In the genomic region with DNA sequence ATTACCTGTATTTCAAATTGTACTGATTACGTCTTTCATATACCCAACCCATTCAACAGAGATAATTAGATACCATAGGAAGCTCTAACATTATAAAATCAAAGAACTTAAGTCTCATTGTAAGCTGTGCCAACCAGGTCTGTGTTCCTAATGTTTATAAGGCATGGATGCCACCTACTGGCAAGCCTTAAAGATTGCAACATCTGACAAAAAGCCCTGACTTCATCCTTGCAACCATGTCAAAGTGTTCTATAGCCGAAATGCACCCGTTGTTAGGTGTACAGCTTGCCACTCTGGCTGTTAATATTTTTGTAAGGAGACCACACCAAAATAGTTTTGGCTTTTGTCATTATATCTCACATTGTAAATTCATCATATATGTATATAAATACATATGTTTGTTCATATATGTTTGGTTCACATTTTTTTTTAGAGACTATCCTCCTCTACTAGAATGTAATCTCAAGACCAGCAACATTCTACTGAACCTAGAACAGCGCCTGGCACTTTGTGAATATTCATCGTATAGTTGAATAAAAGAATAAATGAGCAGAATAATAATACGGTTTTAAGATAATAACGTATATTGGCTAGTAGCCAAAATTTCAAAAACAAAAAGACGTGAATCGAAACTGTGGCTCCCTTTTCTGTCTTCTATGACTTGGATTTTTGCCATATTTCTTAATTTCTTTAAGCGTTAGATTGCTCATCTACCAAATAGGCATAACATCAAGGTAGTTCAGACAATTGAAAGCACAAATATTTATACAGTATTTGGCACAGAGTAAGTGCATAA, we compare ENCODE assay signal across 9 cellular contexts.
A peak's percentile ranks its signal among the peaks of the same experiment; 100 is the strongest.
DNase-seq lines count a peak whose midpoint lies in the region; ATAC-seq, FAIRE-seq and TF ChIP-seq lines count a peak whose summit lies in the region.
"Had no signal": no experiment of that assay in that cellular context is flagged by ENCODE, and none has a peak within 500 bp of the region (broad histone marks: within the 10 kb centered on the region; RNA-seq: fewer than 3 reads in every experiment).

No MANE protein-coding gene starts in this region.

- no peak for TF ChIP-seq POLR2A in HCT116 (IDR thresholded peaks at IDR 0.05; ENCODE audit: borderline replicate concordance, extremely low read depth, insufficient read depth, insufficient read length)

- H3K4me1 ChIP-seq in HCT116 (ENCODE audit: control insufficient read depth in 1 of 2, insufficient read depth in 2 of 2, low read length in 2 of 2) = no peaks in the 10 kb centered on the region
- H3K4me1 ChIP-seq in Loucy (ENCODE audit: insufficient read depth, low read length, poor library complexity, severe bottlenecking) = no peaks in the 10 kb centered on the region
- no peaks in the 10 kb centered on the region for H3K4me1 ChIP-seq in Panc1 (ENCODE audit: control insufficient read depth, insufficient read depth, low read length)
- no peaks in the 10 kb centered on the region for H3K4me1 ChIP-seq in hepatocyte (ENCODE audit: insufficient read depth)

- POLR2A ChIA-PET in HCT116 (lab: Charles Lee) = no interaction called here
- POLR2A ChIA-PET in Panc1 (lab: Charles Lee) = no interaction called here

- H4K20me1 ChIP-seq in HCT116 (ENCODE audit: insufficient read depth) (no peaks in the 10 kb centered on the region), Loucy (ENCODE audit: insufficient read depth, low read length, poor library complexity, severe bottlenecking) (no peaks in the 10 kb centered on the region), hepatocyte (ENCODE audit: insufficient read depth, poor library complexity, severe bottlenecking) (no peaks in the 10 kb centered on the region)

- FAIRE-seq in A204.1 (lab: Jason Lieb, UNC) = peak; percentile 96

- ATAC-seq in HCT116 (peak; percentile 98), Panc1 (peak; percentile 99)

- H3K9me2 ChIP-seq in HCT116 (ENCODE audit: insufficient read depth) (no peaks in the 10 kb centered on the region), Loucy (replicated peaks; ENCODE audit: low read depth, low read length) (no peaks in the 10 kb centered on the region), hepatocyte (replicated peaks; ENCODE audit: insufficient read depth) (no peaks in the 10 kb centered on the region)

- 62% methylated on average over 10 of the region's 10 CpGs for WGBS in hepatocyte (ENCODE audit: low lambda C conversion rate, missing lambda C conversion rate)

- DNase-seq in GM10266 (ENCODE audit: extremely low spot score) = peak; percentile 64
- DNase-seq in HCT116 (ENCODE audit: low read depth, low spot score) = peak; percentile 67
- peak; percentile 66 for DNase-seq in Panc1 (ENCODE audit: low read depth, low spot score)
- peak; percentile 85 for DNase-seq in astrocyte of the hippocampus (ENCODE audit: low read depth, low spot score)
- peak; percentile 86 for DNase-seq in hepatocyte (ENCODE audit: low spot score)
- DNase-seq in stimulated activated CD4-positive, alpha-beta T cell treated with anti-CD3 and anti-CD28 coated beads, Interleukin-1b, Interleukin-23, amount 100 ng/mL, for 48 hours = peak; percentile 14

- H3K9me3 ChIP-seq in HCT116 (ENCODE audit: control insufficient read depth in 1 of 2, insufficient read depth in 1 of 2, low read depth in 1 of 2, low read length in 2 of 2) (no peaks in the 10 kb centered on the region), Loucy (ENCODE audit: insufficient read depth, low read depth, low read length) (no peaks in the 10 kb centered on the region), Panc1 (ENCODE audit: control insufficient read depth, insufficient read depth, low read depth, low read length) (no peaks in the 10 kb centered on the region), hepatocyte (ENCODE audit: low read depth) (no peaks in the 10 kb centered on the region)

- no peak overlapping the region for H3K9ac ChIP-seq in HCT116 (ENCODE audit: low read length)
- no peak overlapping the region for H3K9ac ChIP-seq in Loucy (ENCODE audit: low read depth, low read length, poor library complexity, severe bottlenecking)

- TF ChIP-seq RAD21 in HCT116 (IDR thresholded peaks at IDR 0.05; ENCODE audit: low read depth) = peak; percentile 91

- H3K36me3 ChIP-seq in HCT116 (ENCODE audit: control insufficient read depth in 1 of 2, insufficient read depth in 2 of 2, low read length in 2 of 2) (no peaks in the 10 kb centered on the region), Loucy (ENCODE audit: insufficient read depth, low read length) (no peaks in the 10 kb centered on the region), Panc1 (ENCODE audit: control insufficient read depth, insufficient read depth, low read length) (no peaks in the 10 kb centered on the region), hepatocyte (replicated peaks; ENCODE audit: insufficient read depth, low read depth) (no peaks in the 10 kb centered on the region)

- BruUV-seq in HCT116 (replicated peaks; lab: Mats Ljungman, UMichigan) (no TSS peak), Panc1 (replicated peaks; lab: Mats Ljungman, UMichigan) (no TSS peak)

- CTCF ChIA-PET in HCT116 (lab: Charles Lee) (interaction anchor here (0.6 to 2.1 kb wide), 10 partner anchors 10 to 1446 kb away, joined by 3 to 21 read pairs (median 8); no protein-coding TSS in a partner anchor), Panc1 (lab: Charles Lee) (interaction anchor here (0.6 to 1.0 kb wide), 4 partner anchors 349 to 1388 kb away, joined by 3 to 5 read pairs (median 3); no protein-coding TSS in a partner anchor)

- no peaks in the 10 kb centered on the region for H3K27me3 ChIP-seq in HCT116 (ENCODE audit: insufficient read depth, low read length)
- H3K27me3 ChIP-seq in Loucy (ENCODE audit: insufficient read depth, low read length, poor library complexity, severe bottlenecking) = no peaks in the 10 kb centered on the region
- no peaks in the 10 kb centered on the region for H3K27me3 ChIP-seq in Panc1 (ENCODE audit: control insufficient read depth, insufficient read depth, low read length)
- no peaks in the 10 kb centered on the region for H3K27me3 ChIP-seq in hepatocyte

- in situ Hi-C loops in Panc1 (cut with HindIII; ENCODE audit: low pct_unique_long_range_greater_than_20kb, low sequenced_read_pairs) = no loop called here

- H3K4me2 ChIP-seq in HCT116 (ENCODE audit: low read length) = peak overlapping the region; percentile 13; the same call in 1 of the 2 replicates
- no peak overlapping the region for H3K4me2 ChIP-seq in Loucy (ENCODE audit: low read depth, low read length, poor library complexity, severe bottlenecking)
- H3K4me2 ChIP-seq in hepatocyte = no peak overlapping the region

- peak overlapping the region; percentile 59 for H2AFZ ChIP-seq in HCT116 (ENCODE audit: low read depth, low read length, poor library complexity, severe bottlenecking)
- H2AFZ ChIP-seq in Loucy (ENCODE audit: low read length) = no peak overlapping the region
- no peak overlapping the region for H2AFZ ChIP-seq in hepatocyte

- H3K4me3 ChIP-seq in HCT116 (replicated peaks in 1 of 2; ENCODE audit: low read depth in 1 of 2, low read length in 2 of 2) (no peak overlapping the region), Loucy (ENCODE audit: low read length, poor library complexity, severe bottlenecking) (no peak overlapping the region), Panc1 (ENCODE audit: low read depth in 2 of 2, low read length in 2 of 2) (no peak overlapping the region), hepatocyte (no peak overlapping the region)
- H3K4me3 ChIP-seq: skin epidermis had no signal

- no peaks in the 10 kb centered on the region for H3F3A ChIP-seq in Loucy (ENCODE audit: low read depth)

- RAD21 ChIA-PET in HCT116 (lab: Charles Lee; ENCODE audit: low non-redundant PET in 1 of 2, low total read pairs in 2 of 2, uncharacterized antibody in 2 of 2, unreplicated experiment in 2 of 2) = interaction anchor here (0.9 to 1.3 kb wide), 5 partner anchors 66 to 425 kb away, joined by 3 to 16 read pairs (median 6); no protein-coding TSS in a partner anchor

- TF ChIP-seq CTCF in GM10266 (IDR thresholded peaks at IDR 0.05; ENCODE audit: control insufficient read depth, insufficient read depth, low read depth, missing control alignments) = peak; percentile 94
- TF ChIP-seq CTCF in HCT116 (IDR thresholded peaks at IDR 0.05 in 2 of 3, conservative IDR thresholded peaks at IDR 0.05 in 1 of 3; ENCODE audit: borderline replicate concordance in 1 of 3, insufficient read depth in 1 of 3, low read depth in 2 of 3, low read length in 2 of 3) = peak; percentile 61 to 81 (median 70); a peak in 5 of 6 replicates
- peak; percentile 87 for TF ChIP-seq CTCF in Loucy (conservative IDR thresholded peaks at IDR 0.05; ENCODE audit: low read length)
- TF ChIP-seq CTCF in Panc1 (IDR thresholded peaks at IDR 0.05) = peak; percentile 89
- peak; percentile 81 for TF ChIP-seq CTCF in hepatocyte (IDR thresholded peaks at IDR 0.05; ENCODE audit: poor library complexity)

- H3K79me2 ChIP-seq in HCT116 (ENCODE audit: insufficient read depth, low read length) (no peaks in the 10 kb centered on the region), Loucy (ENCODE audit: insufficient read depth, low read length) (no peaks in the 10 kb centered on the region), hepatocyte (no peaks in the 10 kb centered on the region)

- H3K27ac ChIP-seq in HCT116 (ENCODE audit: low read depth, low read length) (no peak overlapping the region), Panc1 (ENCODE audit: low read length) (no peak overlapping the region), hepatocyte (no peak overlapping the region)
- H3K27ac ChIP-seq: skin epidermis had no signal

- intact Hi-C loops in HCT116 (cut with micrococcal nuclease) = loop anchor here (1.0 to 5.0 kb wide), 3 partner anchors 277 to 1448 kb away; no protein-coding TSS in a partner anchor
- intact Hi-C loops in Panc1 (cut with micrococcal nuclease; ENCODE audit: unreplicated experiment) = loop anchor here (1.0 to 10.0 kb wide), 3 partner anchors 67 to 424 kb away; no protein-coding TSS in a partner anchor

TF ChIP-seq in HCT116, 20 proteins besides CTCF, POLR2A, EP300 and RAD21:
- TF ChIP-seq EZH2 (IDR thresholded peaks at IDR 0.05) (no peak), EZH2phosphoT487 (IDR thresholded peaks at IDR 0.05; ENCODE audit: borderline replicate concordance) (no peak), CEBPB (IDR thresholded peaks at IDR 0.05; ENCODE audit: low read depth) (peak; percentile 91), CBX3 (IDR thresholded peaks at IDR 0.05; ENCODE audit: low read depth) (peak; percentile 60; the same call in 1 of the 2 replicates), YY1 (IDR thresholded peaks at IDR 0.05; ENCODE audit: extremely low read depth, insufficient replicate concordance, low read depth, low read length) (peak; percentile 16)
- TF ChIP-seq, protein P1, sequence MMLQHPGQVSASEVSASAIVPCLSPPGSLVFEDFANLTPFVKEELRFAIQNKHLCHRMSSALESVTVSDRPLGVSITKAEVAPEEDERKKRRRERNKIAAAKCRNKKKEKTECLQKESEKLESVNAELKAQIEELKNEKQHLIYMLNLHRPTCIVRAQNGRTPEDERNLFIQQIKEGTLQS (IDR thresholded peaks at IDR 0.05) = no peak

Comparison
In these comparisons a context has a peak if more than half of its experiments do, and no peak if none do; other contexts are left out.
1. DNase-seq: peak in every context shown above with its lines; median percentile 86 in hepatocyte; 85 in astrocyte of the hippocampus; 67 in HCT116; 66 in Panc1; 64 in GM10266; 14 in stimulated activated CD4-positive, alpha-beta T cell treated with anti-CD3 and anti-CD28 coated beads, Interleukin-1b, Interleukin-23, amount 100 ng/mL, for 48 hours.